ENCODE assay signal across 1 cellular context in the genomic region with DNA sequence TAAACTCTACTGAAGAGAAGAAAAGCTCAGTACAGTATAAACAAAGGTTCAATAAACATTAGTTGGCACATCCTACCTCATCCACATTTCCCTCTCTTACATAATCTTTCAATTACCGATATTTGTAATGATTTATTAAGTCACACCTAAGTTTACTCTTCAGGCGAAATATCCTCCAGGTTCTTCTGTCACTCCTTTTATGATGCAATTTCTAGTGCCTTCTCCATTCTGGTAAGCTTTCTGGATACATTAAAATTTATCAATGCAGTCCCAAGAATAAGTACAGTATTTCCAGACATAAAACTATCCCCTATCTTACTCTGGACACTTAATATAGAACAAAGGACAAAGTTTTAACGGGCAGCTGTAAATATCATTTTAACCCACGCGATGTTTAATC.
A peak's percentile ranks its signal among the peaks of the same experiment; 100 is the strongest.
TF ChIP-seq lines count a peak whose summit lies in the region.

No MANE protein-coding gene starts in this region.

TF ChIP-seq in A549, 52 proteins besides CTCF, POLR2A, EP300 and RAD21:
- TF ChIP-seq POLR2AphosphoS2 (conservative IDR thresholded peaks at IDR 0.05; ENCODE audit: low read length), result no peak
- TF ChIP-seq CEBPB (IDR thresholded peaks at IDR 0.05), result peak in 1 of 2 experiments; percentile 5; a peak in 1 of 4 replicates
TF ChIP-seq in A549: peak in this region for 1.
